Comparison of ENCODE assay signal across 9 cellular contexts in genomic region chr5:149857499-149857898, GRCh38.
DNase-seq lines count a peak whose midpoint lies in the region; ATAC-seq and TF ChIP-seq lines count a peak whose summit lies in the region.
"Had no signal": no experiment of that assay in that cellular context is flagged by ENCODE, and none has a peak within 500 bp of the region (broad histone marks: within the 10 kb centered on the region; RNA-seq: fewer than 3 reads in every experiment).

No MANE protein-coding gene starts in this region.

- H3K36me3 Mint-ChIP-seq in activated CD4-positive, alpha-beta T cell treated with anti-CD3 and anti-CD28 coated beads, Interleukin-2, amount 10 ng/mL, durations not matched to agents 24 days and 14 days (ENCODE audit: low read depth), result no peaks in the 10 kb centered on the region

- H3K4me3 Mint-ChIP-seq in activated CD4-positive, alpha-beta T cell treated with anti-CD3 and anti-CD28 coated beads, Interleukin-2, amount 10 ng/mL, durations not matched to agents 24 days and 14 days, result no peak overlapping the region
- H3K4me3 Mint-ChIP-seq: nephron progenitor cell had no signal

- no peaks in the 10 kb centered on the region for H3K9me3 Mint-ChIP-seq in activated CD4-positive, alpha-beta T cell treated with anti-CD3 and anti-CD28 coated beads, Interleukin-2, amount 10 ng/mL, durations not matched to agents 24 days and 14 days
- H3K9me3 Mint-ChIP-seq: nephron progenitor cell had no signal

- no peak overlapping the region for H3K27ac Mint-ChIP-seq in activated CD4-positive, alpha-beta T cell treated with anti-CD3 and anti-CD28 coated beads, Interleukin-2, amount 10 ng/mL, durations not matched to agents 24 days and 14 days
- H3K27ac Mint-ChIP-seq: nephron progenitor cell had no signal

- intact Hi-C loops in activated CD4-positive, alpha-beta T cell treated with anti-CD3 and anti-CD28 coated beads, Interleukin-2, amount 10 ng/mL, durations not matched to agents 24 days and 14 days (cut with micrococcal nuclease), result no loop called here

- DNase-seq in CMK (ENCODE audit: low read depth) (peak; percentile 26), NCI-H774 (lab: John Stamatoyannopoulos, UW) (peak; percentile 23), epithelial cell of prostate (ENCODE audit: low read depth, low spot score) (peak; percentile 27), omental fat pad (ENCODE audit: low spot score) (peak; percentile 46), occipital lobe (lab: John Stamatoyannopoulos, UW) (no peak)
- DNase-seq in activated CD4-positive, alpha-beta T cell treated with anti-CD3 and anti-CD28 coated beads, Interleukin-2, amount 10 ng/mL, durations not matched to agents 24 days and 14 days, result no peak
- DNase-seq: nephron progenitor cell had no signal

- no peak overlapping the region for H3K27ac ChIP-seq in epithelial cell of prostate

- H3K27me3 Mint-ChIP-seq in activated CD4-positive, alpha-beta T cell treated with anti-CD3 and anti-CD28 coated beads, Interleukin-2, amount 10 ng/mL, durations not matched to agents 24 days and 14 days, result no peaks in the 10 kb centered on the region

- H3K4me1 Mint-ChIP-seq in activated CD4-positive, alpha-beta T cell treated with anti-CD3 and anti-CD28 coated beads, Interleukin-2, amount 10 ng/mL, durations not matched to agents 24 days and 14 days, result peaks cover 8% of the 10 kb centered on the region

- TF ChIP-seq CTCF in omental fat pad (IDR thresholded peaks at IDR 0.05), result no peak

- ATAC-seq in omental fat pad (ENCODE audit: low FRiP score) (peak; percentile 83), GM21381 (IDR thresholded peaks at IDR 0.05; ENCODE audit: unreplicated experiment) (no peak), GM19023 (IDR thresholded peaks at IDR 0.05; ENCODE audit: unreplicated experiment) (no peak)

Comparison
In these comparisons a context has a peak if more than half of its experiments do, and no peak if none do; other contexts are left out.
1. DNase-seq: peak in CMK (single experiment), NCI-H774 (single experiment), epithelial cell of prostate (single experiment) and omental fat pad (single experiment); none in occipital lobe (single experiment) and activated CD4-positive, alpha-beta T cell treated with anti-CD3 and anti-CD28 coated beads, Interleukin-2, amount 10 ng/mL, durations not matched to agents 24 days and 14 days (single experiment).